Comparison of ENCODE assay signal across 8 cellular contexts in the genomic region with DNA sequence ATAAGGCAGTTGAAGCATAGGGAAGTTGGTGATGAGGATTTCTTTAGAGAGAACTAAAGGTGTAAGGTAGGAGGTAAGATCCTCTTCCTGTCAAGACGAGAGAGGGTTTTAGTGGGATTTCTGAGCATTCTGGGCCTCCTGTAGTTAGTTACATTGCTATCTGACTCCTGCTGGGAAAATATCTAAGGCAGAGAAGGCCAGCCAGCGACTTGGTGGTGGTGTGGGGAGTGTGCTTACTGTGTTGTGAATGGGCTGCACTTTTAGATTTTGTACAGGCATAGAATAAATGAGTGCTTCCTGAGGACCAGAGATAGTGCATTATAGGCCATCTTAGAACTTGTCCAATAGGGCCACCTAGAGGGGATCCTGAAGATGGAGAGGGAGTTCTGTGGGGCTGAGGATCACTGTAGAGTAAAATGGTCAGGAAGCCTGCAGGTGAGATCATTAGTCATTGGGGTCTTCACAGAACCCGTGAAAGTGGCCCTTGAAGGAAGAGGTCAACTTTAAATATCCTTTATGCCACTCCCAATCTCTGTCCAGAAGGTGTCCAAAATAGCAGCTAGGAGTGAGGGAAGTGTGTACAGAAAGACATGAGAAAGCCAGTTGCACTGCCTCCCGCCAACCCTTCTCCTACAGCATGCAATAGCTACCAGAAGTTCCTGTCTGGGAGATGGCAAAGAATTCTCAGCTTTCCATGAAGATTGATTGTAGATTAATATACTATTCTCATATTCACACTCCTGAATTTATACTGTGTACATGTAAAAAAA.
DNase-seq lines count a peak whose midpoint lies in the region; ATAC-seq, FAIRE-seq and TF ChIP-seq lines count a peak whose summit lies in the region.
"Had no signal": no experiment of that assay in that cellular context is flagged by ENCODE, and none has a peak within 500 bp of the region (broad histone marks: within the 10 kb centered on the region; RNA-seq: fewer than 3 reads in every experiment).

No MANE protein-coding gene starts in this region.

- no peaks in the 10 kb centered on the region for H3K4me1 Mint-ChIP-seq in brain
- H3K4me1 Mint-ChIP-seq: activated B cell treated with CpG ODN at 0.5 μM for 24 hours had no signal

- TF ChIP-seq EP300 in HepG2 (IDR thresholded peaks at IDR 0.05; ENCODE audit: low read depth in 2 of 2, low read length in 2 of 2) (no peak), HepG2 (CRISPR knock-in tag; IDR thresholded peaks at IDR 0.05; ENCODE audit: borderline replicate concordance) (no peak)

- TF ChIP-seq CTCF in GM20000 (IDR thresholded peaks at IDR 0.05; ENCODE audit: extremely low read depth, missing control alignments), result no peak
- peak; percentile 20 to 39 for TF ChIP-seq CTCF in brain (conservative IDR thresholded peaks at IDR 0.05)
- TF ChIP-seq CTCF in retinal pigment epithelial cell (conservative IDR thresholded peaks at IDR 0.05; ENCODE audit: low read depth, low read length), result peak; percentile 71
- no peak for TF ChIP-seq CTCF in kidney (IDR thresholded peaks at IDR 0.05; ENCODE audit: borderline replicate concordance, extremely low read depth, insufficient read depth)
- TF ChIP-seq CTCF in HepG2 (CRISPR knock-in tag; IDR thresholded peaks at IDR 0.05), result no peak

- H3K27me3 ChIP-seq in HepG2 (ENCODE audit: control insufficient read depth in 1 of 2, insufficient read depth in 2 of 2, low read length in 2 of 2), result no peaks in the 10 kb centered on the region
- H3K27me3 ChIP-seq in effector memory CD4-positive, alpha-beta T cell (replicated peaks; ENCODE audit: control insufficient read depth, insufficient read depth, low read length, poor library complexity, severe bottlenecking), result no peaks in the 10 kb centered on the region

- intact Hi-C loops in kidney (cut with DNase I), result no loop called here
- intact Hi-C loops in HepG2 (cut with micrococcal nuclease; ENCODE audit: unreplicated experiment), result no loop called here

- TF ChIP-seq RAD21 in HepG2 (CRISPR knock-in tag; IDR thresholded peaks at IDR 0.05), result no peak

- no peaks in the 10 kb centered on the region for H3K36me3 Mint-ChIP-seq in brain

- CTCF ChIA-PET in HepG2 (lab: Yijun Ruan, JAX; ENCODE audit: low intra/inter-chr PET ratio, low total read pairs), result no interaction called here

- no peak overlapping the region for H2AFZ ChIP-seq in HepG2 (ENCODE audit: low read length)

- H3K9me3 ChIP-seq in kidney (ENCODE audit: control insufficient read depth in 1 of 2, low read length in 2 of 2) (no peaks in the 10 kb centered on the region), HepG2 (ENCODE audit: low read length) (peaks cover 20% of the 10 kb centered on the region)
- H3K9me3 ChIP-seq in effector memory CD4-positive, alpha-beta T cell (ENCODE audit: control insufficient read depth, low read length), result no peaks in the 10 kb centered on the region

- POLR2A ChIA-PET in HepG2 (lab: Yijun Ruan, JAX), result no interaction called here

- 2% methylated on average over 4 of the region's 4 CpGs for WGBS in HepG2 (ENCODE audit: low lambda C conversion rate)

- H3K36me3 ChIP-seq in kidney (ENCODE audit: control insufficient read depth in 1 of 2, insufficient read depth in 2 of 2, low read length in 2 of 2) (no peaks in the 10 kb centered on the region), HepG2 (replicated peaks in 1 of 2; ENCODE audit: control insufficient read depth in 1 of 2, insufficient read depth in 2 of 2, low read length in 2 of 2) (no peaks in the 10 kb centered on the region)
- H3K36me3 ChIP-seq in effector memory CD4-positive, alpha-beta T cell (ENCODE audit: control insufficient read depth, insufficient read depth, low read length), result no peaks in the 10 kb centered on the region

- no peak overlapping the region for H3K27ac Mint-ChIP-seq in brain
- H3K27ac Mint-ChIP-seq: activated B cell treated with CpG ODN at 0.5 μM for 24 hours had no signal

- no peak overlapping the region for H3K4me3 Mint-ChIP-seq in brain
- H3K4me3 Mint-ChIP-seq: activated B cell treated with CpG ODN at 0.5 μM for 24 hours had no signal

- BruUV-seq in HepG2 (replicated peaks; lab: Mats Ljungman, UMichigan), result no TSS peak

- H3K4me2 ChIP-seq in HepG2 (ENCODE audit: low read depth, low read length), result no peak overlapping the region

- in situ Hi-C loops in HepG2 (cut with HindIII; ENCODE audit: extremely low pct_ligation_motif_present, low pct_unique_long_range_greater_than_20kb), result no loop called here

- H3K9ac ChIP-seq in kidney (ENCODE audit: low read length in 2 of 2) (no peak overlapping the region), HepG2 (ENCODE audit: insufficient read depth, low read depth, low read length) (no peak overlapping the region)

- no peak for TF ChIP-seq POLR2A in HepG2 (IDR thresholded peaks at IDR 0.05; ENCODE audit: insufficient read depth in 1 of 2, low read depth in 2 of 2, low read length in 2 of 2)

- H3K27ac ChIP-seq in kidney (ENCODE audit: low read depth in 2 of 2, low read length in 2 of 2), result no peak overlapping the region
- no peak overlapping the region for H3K27ac ChIP-seq in HepG2 (ENCODE audit: extremely low read length, insufficient read depth, low read length)
- H3K27ac ChIP-seq in effector memory CD4-positive, alpha-beta T cell (ENCODE audit: insufficient read depth, low read length, poor library complexity, severe bottlenecking), result no peak overlapping the region

- peak; percentile 5 for DNase-seq in GM20000 (ENCODE audit: low spot score)
- DNase-seq in NAMALWA (ENCODE audit: low spot score), result peak; percentile 53
- peak; percentile 11 for DNase-seq in retinal pigment epithelial cell (ENCODE audit: low read depth)
- DNase-seq in kidney, result no peak
- no peak for DNase-seq in HepG2 (ENCODE audit: low spot score)
- DNase-seq in effector memory CD4-positive, alpha-beta T cell, result no peak
- DNase-seq: activated B cell treated with CpG ODN at 0.5 μM for 24 hours had no signal

- H3K4me3 ChIP-seq in retinal pigment epithelial cell (ENCODE audit: low read length) (no peak overlapping the region), kidney (ENCODE audit: low read length in 2 of 2) (no peak overlapping the region), HepG2 (replicated peaks in 1 of 3; ENCODE audit: insufficient read depth in 1 of 3, low read depth in 2 of 3, low read length in 3 of 3) (no peak overlapping the region)
- H3K4me3 ChIP-seq in effector memory CD4-positive, alpha-beta T cell (ENCODE audit: insufficient read depth, low read depth, low read length, poor library complexity, severe bottlenecking), result no peak overlapping the region

- FAIRE-seq in kidney (lab: Jason Lieb, UNC) (no peak), HepG2 (lab: Jason Lieb, UNC) (no peak)

- ATAC-seq in HepG2, result no peak; the same call in 2 of the 3 replicates

- H4K20me1 ChIP-seq in HepG2 (ENCODE audit: insufficient read depth, low read length), result no peaks in the 10 kb centered on the region

- no peaks in the 10 kb centered on the region for H3K27me3 Mint-ChIP-seq in brain
- H3K27me3 Mint-ChIP-seq: activated B cell treated with CpG ODN at 0.5 μM for 24 hours had no signal

- peaks cover 0 to 3% (median 2%) of the 10 kb centered on the region in 5 experiments for H3K9me3 Mint-ChIP-seq in brain
- H3K9me3 Mint-ChIP-seq: activated B cell treated with CpG ODN at 0.5 μM for 24 hours had no signal

- no peaks in the 10 kb centered on the region for H3K79me2 ChIP-seq in HepG2 (ENCODE audit: insufficient read depth, low read length)

- H3K4me1 ChIP-seq in kidney (ENCODE audit: control insufficient read depth in 1 of 2, insufficient read depth in 1 of 2, low read depth in 1 of 2, low read length in 2 of 2), result no peaks in the 10 kb centered on the region
- H3K4me1 ChIP-seq in HepG2 (ENCODE audit: insufficient read depth, low read length), result no peaks in the 10 kb centered on the region
- H3K4me1 ChIP-seq in effector memory CD4-positive, alpha-beta T cell (ENCODE audit: control insufficient read depth, insufficient read depth, low read length, poor library complexity, severe bottlenecking), result no peaks in the 10 kb centered on the region

TF ChIP-seq in HepG2, 621 proteins besides CTCF, POLR2A, EP300 and RAD21:
- TF ChIP-seq ZNF350 (CRISPR knock-in tag; IDR thresholded peaks at IDR 0.05; ENCODE audit: borderline replicate concordance, low read depth) (no peak), ZFP37 (CRISPR knock-in tag; IDR thresholded peaks at IDR 0.05; ENCODE audit: borderline replicate concordance) (no peak), ZFP41 (CRISPR knock-in tag; IDR thresholded peaks at IDR 0.05; ENCODE audit: borderline replicate concordance) (no peak), SMC3 (IDR thresholded peaks at IDR 0.05; ENCODE audit: low read length) (no peak)
TF ChIP-seq in HepG2: peak in this region for 0.

Comparison
In these comparisons a context has a peak if more than half of its experiments do, and no peak if none do; other contexts are left out.
1. DNase-seq: peak in GM20000 (single experiment), NAMALWA (single experiment) and retinal pigment epithelial cell (single experiment); none in kidney (single experiment), HepG2 (single experiment) and effector memory CD4-positive, alpha-beta T cell (0 of 3).
2. CTCF ChIP-seq: peak in brain (2 of 2) and retinal pigment epithelial cell (single experiment); none in GM20000 (single experiment), kidney (single experiment) and HepG2 (single experiment).